14 cellular contexts compared by ENCODE assay signal in the genomic region with DNA sequence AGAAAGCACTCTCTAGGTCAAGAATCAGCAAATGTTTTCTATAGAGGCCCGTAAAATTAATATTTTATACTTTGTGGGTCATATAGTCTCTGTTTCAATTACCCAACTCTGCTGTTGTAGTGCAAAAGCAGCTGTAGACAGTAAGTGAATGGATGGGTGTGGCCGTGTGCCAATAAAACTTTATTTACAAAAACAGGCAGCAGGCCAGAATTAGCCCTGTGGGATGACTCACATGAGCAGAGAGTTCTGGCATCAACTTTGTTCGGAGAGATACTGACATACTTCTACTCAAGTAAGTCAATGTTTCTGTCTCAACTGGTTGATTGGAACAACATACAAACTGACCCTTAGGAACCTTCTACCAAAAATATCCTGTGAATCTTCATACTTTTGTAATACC.
"Had no signal": no experiment of that assay in that cellular context is flagged by ENCODE, and none has a peak within 500 bp of the region (broad histone marks: within the 10 kb centered on the region; RNA-seq: fewer than 3 reads in every experiment).

No MANE protein-coding gene starts in this region.

- ATAC-seq: gastroesophageal sphincter; lower lobe of right lung; naive thymus-derived CD4-positive, alpha-beta T cell had no signal

- H3K36me3 ChIP-seq: gastroesophageal sphincter, lower lobe of right lung, right atrium auricular region, spleen had no signal

- H3K4me1 Mint-ChIP-seq: activated naive CD8-positive, alpha-beta T cell treated with anti-CD3 and anti-CD28 coated beads for 36 hours; naive thymus-derived CD4-positive, alpha-beta T cell had no signal

- H3K9me3 ChIP-seq: lower lobe of right lung had no signal

- H3K9me3 Mint-ChIP-seq: activated naive CD8-positive, alpha-beta T cell treated with anti-CD3 and anti-CD28 coated beads for 36 hours; type B pancreatic cell had no signal

- H3K36me3 Mint-ChIP-seq: activated CD4-positive, alpha-beta memory T cell treated with anti-CD3 and anti-CD28 coated beads for 36 hours; type B pancreatic cell had no signal

- H3K27ac ChIP-seq: gastroesophageal sphincter, lower lobe of right lung, spleen had no signal

- H3K4me3 Mint-ChIP-seq: activated CD4-positive, alpha-beta memory T cell treated with anti-CD3 and anti-CD28 coated beads for 36 hours; activated naive CD8-positive, alpha-beta T cell treated with anti-CD3 and anti-CD28 coated beads for 36 hours; naive thymus-derived CD4-positive, alpha-beta T cell; type B pancreatic cell had no signal

- H3K27ac Mint-ChIP-seq: activated CD4-positive, alpha-beta memory T cell treated with anti-CD3 and anti-CD28 coated beads for 36 hours; activated naive CD8-positive, alpha-beta T cell treated with anti-CD3 and anti-CD28 coated beads for 36 hours; type B pancreatic cell had no signal

- FAIRE-seq: keratinocyte had no signal

- DNase-seq: activated CD4-positive, alpha-beta memory T cell treated with anti-CD3 and anti-CD28 coated beads for 36 hours; activated gamma-delta T cell; activated naive CD8-positive, alpha-beta T cell treated with anti-CD3 and anti-CD28 coated beads for 36 hours; activated T-cell treated with anti-CD3 and anti-CD28 coated beads, Interleukin-2, amount 50 U/mL, for 48 hours; lower lobe of right lung; naive thymus-derived CD4-positive, alpha-beta T cell; spleen; stimulated activated CD4-positive, alpha-beta T cell treated with anti-CD3 and anti-CD28 coated beads, Interleukin-1b, Interleukin-23, amount 100 ng/mL, for 48 hours; stimulated activated naive CD4-positive, alpha-beta T cell; SW 1271 had no signal

- H3K4me1 ChIP-seq: gastroesophageal sphincter, lower lobe of right lung had no signal

- H3K4me3 ChIP-seq: gastroesophageal sphincter, lower lobe of right lung, spleen had no signal

- H3K27me3 Mint-ChIP-seq: activated CD4-positive, alpha-beta memory T cell treated with anti-CD3 and anti-CD28 coated beads for 36 hours; activated naive CD8-positive, alpha-beta T cell treated with anti-CD3 and anti-CD28 coated beads for 36 hours; naive thymus-derived CD4-positive, alpha-beta T cell had no signal

- H3K27me3 ChIP-seq: gastroesophageal sphincter, right atrium auricular region, spleen had no signal
